Comparison of ENCODE assay signal across 28 cellular contexts in genomic region chr5:167248262-167248661, GRCh38.
"Had no signal": no experiment of that assay in that cellular context is flagged by ENCODE, and none has a peak within 500 bp of the region (broad histone marks: within the 10 kb centered on the region; RNA-seq: fewer than 3 reads in every experiment).

No MANE protein-coding gene starts in this region.

- H3K36me3 ChIP-seq: cardiac muscle cell, MG63 had no signal

- H3K27me3 ChIP-seq: cardiac muscle cell had no signal

- H3K36me3 Mint-ChIP-seq: activated naive CD4-positive, alpha-beta T cell treated with anti-CD3 and anti-CD28 coated beads, Interleukin-2, amount 10 ng/mL, durations not matched to agents 7 days and 5 days; activated naive CD8-positive, alpha-beta T cell had no signal

- H3K4me3 ChIP-seq: cardiac muscle cell, MG63, PC-9 had no signal

- H3K9me3 Mint-ChIP-seq: activated naive CD4-positive, alpha-beta T cell treated with anti-CD3 and anti-CD28 coated beads, Interleukin-2, amount 10 ng/mL, durations not matched to agents 7 days and 5 days had no signal

- ATAC-seq: activated CD8-positive, alpha-beta T cell treated with anti-CD3 and anti-CD28 coated beads, Interleukin-2, amount 10 ng/mL, durations not matched to agents 7 days and 5 days; activated naive CD8-positive, alpha-beta T cell treated with anti-CD3 and anti-CD28 coated beads, Interleukin-2, amount 50 U/mL, for 24 hours had no signal

- H3K9me3 ChIP-seq: MG63 had no signal

- H3K4me1 Mint-ChIP-seq: activated CD4-positive, alpha-beta T cell treated with anti-CD3 and anti-CD28 coated beads, Interleukin-2, amount 10 ng/mL, durations not matched to agents 24 days and 14 days; activated naive CD4-positive, alpha-beta T cell treated with anti-CD3 and anti-CD28 coated beads, Interleukin-2, amount 10 ng/mL, durations not matched to agents 7 days and 5 days; activated naive CD8-positive, alpha-beta T cell treated with anti-CD3 and anti-CD28 coated beads, Interleukin-2, amount 50 U/mL, for 24 hours; central memory CD8-positive, alpha-beta T cell had no signal

- H3K4me2 ChIP-seq: PC-9 had no signal

- H3K27me3 Mint-ChIP-seq: activated CD4-positive, alpha-beta T cell treated with anti-CD3 and anti-CD28 coated beads, Interleukin-2, amount 10 ng/mL, durations not matched to agents 24 days and 14 days; activated naive CD4-positive, alpha-beta T cell treated with anti-CD3 and anti-CD28 coated beads, Interleukin-2, amount 10 ng/mL, durations not matched to agents 7 days and 5 days; activated naive CD8-positive, alpha-beta T cell; activated naive CD8-positive, alpha-beta T cell treated with anti-CD3 and anti-CD28 coated beads, Interleukin-2, amount 50 U/mL, for 24 hours; central memory CD8-positive, alpha-beta T cell had no signal

- H3K27ac Mint-ChIP-seq: activated CD4-positive, alpha-beta T cell treated with anti-CD3 and anti-CD28 coated beads, Interleukin-2, amount 10 ng/mL, durations not matched to agents 24 days and 14 days; activated CD8-positive, alpha-beta T cell treated with anti-CD3 and anti-CD28 coated beads, Interleukin-2, amount 10 ng/mL, durations not matched to agents 7 days and 5 days; activated naive CD4-positive, alpha-beta T cell treated with anti-CD3 and anti-CD28 coated beads, Interleukin-2, amount 10 ng/mL, durations not matched to agents 7 days and 5 days; activated naive CD8-positive, alpha-beta T cell; activated naive CD8-positive, alpha-beta T cell treated with anti-CD3 and anti-CD28 coated beads, Interleukin-2, amount 50 U/mL, for 24 hours had no signal

- H3K27ac ChIP-seq: cardiac muscle cell, PC-9 had no signal

- H2AFZ ChIP-seq: PC-9 had no signal

- H3K4me3 Mint-ChIP-seq: activated CD4-positive, alpha-beta T cell treated with anti-CD3 and anti-CD28 coated beads, Interleukin-2, amount 10 ng/mL, durations not matched to agents 24 days and 14 days; activated CD8-positive, alpha-beta T cell treated with anti-CD3 and anti-CD28 coated beads, Interleukin-2, amount 10 ng/mL, durations not matched to agents 7 days and 5 days; activated naive CD4-positive, alpha-beta T cell treated with anti-CD3 and anti-CD28 coated beads, Interleukin-2, amount 10 ng/mL, durations not matched to agents 7 days and 5 days; activated naive CD8-positive, alpha-beta T cell; activated naive CD8-positive, alpha-beta T cell treated with anti-CD3 and anti-CD28 coated beads, Interleukin-2, amount 50 U/mL, for 24 hours; central memory CD8-positive, alpha-beta T cell had no signal

- DNase-seq: activated CD4-positive, alpha-beta T cell treated with anti-CD3 and anti-CD28 coated beads, Interleukin-2, amount 10 ng/mL, durations not matched to agents 24 days and 14 days; activated CD4-positive, alpha-beta T cell treated with anti-CD3 and anti-CD28 coated beads, Interleukin-2, amount 50 U/mL, for 4 hours; activated CD8-positive, alpha-beta T cell treated with anti-CD3 and anti-CD28 coated beads, Interleukin-2, amount 10 ng/mL, durations not matched to agents 7 days and 5 days; activated effector memory CD4-positive, alpha-beta T cell treated with Interleukin-2 at 50 U/mL for 16 hours; activated naive CD4-positive, alpha-beta T cell treated with anti-CD3 and anti-CD28 coated beads, Interleukin-2, amount 10 ng/mL, durations not matched to agents 7 days and 5 days; activated naive CD8-positive, alpha-beta T cell treated with anti-CD3 and anti-CD28 coated beads, Interleukin-2, amount 50 U/mL, for 24 hours; activated T-cell treated with anti-CD3 and anti-CD28 coated beads, Interleukin-2, amount 50 U/mL, for 48 hours; amniotic stem cell; aorta; Kasumi-1; KG1; MG63; MV-4-11; NCI-H1092; NCI-H1436 treated with DMSO at 0.1 percent for 48 hours; NCI-H1694 treated with DMSO at 0.1 percent for 48 hours; NCI-H2029; NCI-H345; NCI-H524 treated with DMSO at 0.1 percent for 48 hours; PC-9; Right ventricle myocardium superior; SW 1271; T-helper 1 cell; T-helper 2 cell; T1000 had no signal
